7 cellular contexts compared by ENCODE assay signal in the genomic region with DNA sequence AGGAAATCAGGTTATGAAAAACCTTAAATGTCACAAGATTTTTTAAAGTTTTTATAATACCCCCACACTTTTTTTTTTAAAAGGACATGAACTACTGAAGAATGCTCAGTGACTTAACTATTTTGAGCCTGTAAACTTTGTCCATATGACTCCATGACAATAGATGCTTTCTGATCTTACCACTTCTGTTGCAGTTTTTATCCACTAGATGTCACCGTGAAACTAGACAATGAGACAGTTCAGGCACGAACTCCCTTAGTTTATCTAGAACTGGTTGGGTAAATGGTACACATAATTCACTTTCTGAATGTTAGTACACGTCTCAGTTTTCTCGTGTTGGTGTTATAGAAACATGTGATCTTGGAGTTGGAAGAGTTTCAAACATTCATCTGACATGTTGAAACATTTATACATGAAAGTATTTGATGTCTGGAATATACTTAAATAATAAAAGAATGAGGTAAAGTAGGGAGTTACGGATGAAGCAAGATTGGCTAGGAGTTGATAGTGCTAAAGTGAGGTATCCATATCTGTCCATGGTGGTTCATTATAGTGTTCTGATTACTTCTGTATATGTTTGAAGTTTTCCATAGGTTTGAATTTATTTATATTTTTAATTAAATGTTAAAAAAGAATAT. TPM values are rescaled to one million over a fixed set of nuclear protein-coding genes. Genes with fewer than 3 reads are reported as not detected.
DNase-seq lines count a peak whose midpoint lies in the region; ATAC-seq, FAIRE-seq and TF ChIP-seq lines count a peak whose summit lies in the region.

No MANE protein-coding gene starts in this region.

- no peaks in the 10 kb centered on the region for H3K9me3 ChIP-seq in thoracic aorta

- TF ChIP-seq CTCF in HL-60 (IDR thresholded peaks at IDR 0.05; ENCODE audit: insufficient read depth, low read length) (peak; percentile 77), bronchial epithelial cell (IDR thresholded peaks at IDR 0.05; ENCODE audit: insufficient read depth, low read length, severe bottlenecking) (peak; percentile 58), thoracic aorta (IDR thresholded peaks at IDR 0.05) (peak; percentile 53)

- H3K4me3 ChIP-seq in HL-60 (replicated peaks; ENCODE audit: insufficient read depth, low read length) (no peak overlapping the region), bronchial epithelial cell (ENCODE audit: low read depth, low read length) (no peak overlapping the region), thoracic aorta (no peak overlapping the region)

- H3K4me1 ChIP-seq in thoracic aorta (ENCODE audit: control insufficient read depth in 1 of 2, low read depth in 2 of 2), result no peaks in the 10 kb centered on the region

- DNase-seq in GDM1 (lab: John Stamatoyannopoulos, UW), result peak; percentile 61
- peak; percentile 32 to 50 for DNase-seq in HL-60 (ENCODE audit: low read depth in 1 of 2, low spot score in 1 of 2)
- DNase-seq in NOMO-1 treated with DMSO at 0.1 percent for 48 hours (lab: John Stamatoyannopoulos, UW; ENCODE audit: unreplicated experiment), result peak; percentile 79
- peak; percentile 78 for DNase-seq in bronchial epithelial cell (ENCODE audit: low read depth)
- peak; percentile 73 for DNase-seq in kidney tubule cell (ENCODE audit: low spot score)
- DNase-seq in thoracic aorta (ENCODE audit: low spot score), result no peak

- H3K36me3 ChIP-seq in bronchial epithelial cell (ENCODE audit: control insufficient read depth, insufficient read depth, low read length) (no peaks in the 10 kb centered on the region), thoracic aorta (no peaks in the 10 kb centered on the region)

- ATAC-seq in GM21367 (IDR thresholded peaks at IDR 0.05; ENCODE audit: unreplicated experiment) (peak; percentile 95), thoracic aorta (ENCODE audit: insufficient number of reproducible peaks, low FRiP score, low read depth) (peak; percentile 73)

- H3K27ac ChIP-seq in HL-60 (replicated peaks), result no peak overlapping the region
- no peak overlapping the region for H3K27ac ChIP-seq in thoracic aorta

- no peaks in the 10 kb centered on the region for H3K27me3 ChIP-seq in HL-60 (ENCODE audit: insufficient read depth, poor library complexity, severe bottlenecking)
- no peaks in the 10 kb centered on the region for H3K27me3 ChIP-seq in bronchial epithelial cell (ENCODE audit: control insufficient read depth, insufficient read depth, low read length)
- no peaks in the 10 kb centered on the region for H3K27me3 ChIP-seq in thoracic aorta (replicated peaks; ENCODE audit: insufficient read depth)

- no peak for FAIRE-seq in bronchial epithelial cell (lab: Jason Lieb, UNC)

RNA-seq across cellular contexts. Expression of a gene that starts 8.1 kb away (rescaled TPM):
- total RNA-seq in bronchial epithelial cell, result 1.1 and 1.8 TPM in 2 replicates
- 1 to 10 TPM in 1 of 2 donors, under 1 TPM in 1; 0.49 to 1.2 TPM for total RNA-seq in thoracic aorta

RNA-seq across cellular contexts. Expression of a gene that starts 26.2 kb away (rescaled TPM):
- total RNA-seq in bronchial epithelial cell (not detected in 2 replicates), thoracic aorta (1 to 10 TPM in 1 of 2 donors, under 1 TPM in 1; 0.49 to 1.2 TPM)

RNA-seq across cellular contexts. Expression of a gene that starts 43.0 kb away (rescaled TPM):
- total RNA-seq in bronchial epithelial cell (not detected in 2 replicates), thoracic aorta (under 1 TPM in 1 of 2 donors, not detected in 1; 0.41 TPM)
